In the genomic region with DNA sequence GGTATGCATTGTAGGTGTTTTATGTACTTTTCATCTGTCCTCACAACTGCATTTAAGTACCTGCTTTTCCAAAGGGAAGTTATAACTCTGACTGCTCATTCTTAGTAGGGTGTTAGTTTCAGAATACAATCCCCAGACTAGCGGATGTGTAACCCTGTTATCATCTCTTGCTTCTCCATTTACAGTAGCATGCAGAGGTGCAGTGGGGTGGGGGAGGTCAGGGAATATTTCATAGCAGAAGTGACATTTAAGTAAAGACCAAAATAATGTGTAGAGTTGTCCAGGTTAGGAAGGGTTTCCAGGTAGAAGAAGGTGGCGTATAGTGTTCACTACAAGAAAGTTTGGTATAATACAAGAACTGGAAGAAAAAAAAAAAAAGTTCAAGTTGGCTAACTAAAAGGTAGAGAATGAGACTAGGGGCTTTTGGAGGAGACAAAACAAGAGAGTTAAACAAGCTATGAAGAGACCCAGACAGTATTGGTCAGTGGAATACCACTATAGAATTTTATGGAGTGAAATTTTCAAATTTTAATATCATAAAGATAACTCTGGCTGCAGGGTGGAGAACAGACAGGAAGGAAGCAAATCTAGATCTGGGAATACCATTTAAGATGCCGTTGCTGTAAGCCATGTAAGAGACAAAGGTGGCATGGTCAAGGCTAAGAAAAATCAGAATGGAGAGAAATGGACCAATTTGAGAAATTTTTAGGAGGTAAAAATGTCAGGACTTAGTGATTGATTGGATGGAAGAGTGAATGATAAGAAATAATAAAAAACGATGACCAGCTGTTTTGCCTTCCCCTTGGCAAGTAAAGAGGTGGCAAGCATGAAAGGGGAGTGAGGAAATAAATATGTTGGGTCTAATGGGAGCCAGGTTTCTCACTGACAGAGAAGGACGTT, we compare ENCODE assay signal across 14 cellular contexts.
"Had no signal": no experiment of that assay in that cellular context is flagged by ENCODE, and none has a peak within 500 bp of the region (broad histone marks: within the 10 kb centered on the region; RNA-seq: fewer than 3 reads in every experiment).

No MANE protein-coding gene starts in this region.

- H3K36me3 ChIP-seq: breast epithelium, heart right ventricle, left ventricle myocardium inferior, tibial artery had no signal

- ATAC-seq: activated CD8-positive, alpha-beta T cell treated with anti-CD3 and anti-CD28 coated beads, Interleukin-2, amount 10 ng/mL, durations not matched to agents 7 days and 5 days; heart right ventricle; WTC11 had no signal

- DNase-seq: activated CD4-positive, alpha-beta T cell treated with anti-CD3 and anti-CD28 coated beads for 48 hours; activated CD8-positive, alpha-beta memory T cell treated with anti-CD3 and anti-CD28 coated beads, Interleukin-2, amount 50 U/mL, for 48 hours; activated CD8-positive, alpha-beta T cell treated with anti-CD3 and anti-CD28 coated beads, Interleukin-2, amount 10 ng/mL, durations not matched to agents 7 days and 5 days; activated naive CD8-positive, alpha-beta T cell treated with anti-CD3 and anti-CD28 coated beads, Interleukin-2, amount 10 ng/mL, durations not matched to agents 7 days and 5 days; aorta; foreskin melanocyte; heart right ventricle; kidney; left ventricle myocardium inferior; mesenchymal stem cell; T-helper 9 cell; tibial artery had no signal

- H3K9me3 ChIP-seq: breast epithelium, heart right ventricle, left ventricle myocardium inferior, tibial artery had no signal

- H3K27me3 ChIP-seq: breast epithelium, heart right ventricle, tibial artery had no signal
